Comparison of ENCODE assay signal across 1 cellular context in the genomic region with DNA sequence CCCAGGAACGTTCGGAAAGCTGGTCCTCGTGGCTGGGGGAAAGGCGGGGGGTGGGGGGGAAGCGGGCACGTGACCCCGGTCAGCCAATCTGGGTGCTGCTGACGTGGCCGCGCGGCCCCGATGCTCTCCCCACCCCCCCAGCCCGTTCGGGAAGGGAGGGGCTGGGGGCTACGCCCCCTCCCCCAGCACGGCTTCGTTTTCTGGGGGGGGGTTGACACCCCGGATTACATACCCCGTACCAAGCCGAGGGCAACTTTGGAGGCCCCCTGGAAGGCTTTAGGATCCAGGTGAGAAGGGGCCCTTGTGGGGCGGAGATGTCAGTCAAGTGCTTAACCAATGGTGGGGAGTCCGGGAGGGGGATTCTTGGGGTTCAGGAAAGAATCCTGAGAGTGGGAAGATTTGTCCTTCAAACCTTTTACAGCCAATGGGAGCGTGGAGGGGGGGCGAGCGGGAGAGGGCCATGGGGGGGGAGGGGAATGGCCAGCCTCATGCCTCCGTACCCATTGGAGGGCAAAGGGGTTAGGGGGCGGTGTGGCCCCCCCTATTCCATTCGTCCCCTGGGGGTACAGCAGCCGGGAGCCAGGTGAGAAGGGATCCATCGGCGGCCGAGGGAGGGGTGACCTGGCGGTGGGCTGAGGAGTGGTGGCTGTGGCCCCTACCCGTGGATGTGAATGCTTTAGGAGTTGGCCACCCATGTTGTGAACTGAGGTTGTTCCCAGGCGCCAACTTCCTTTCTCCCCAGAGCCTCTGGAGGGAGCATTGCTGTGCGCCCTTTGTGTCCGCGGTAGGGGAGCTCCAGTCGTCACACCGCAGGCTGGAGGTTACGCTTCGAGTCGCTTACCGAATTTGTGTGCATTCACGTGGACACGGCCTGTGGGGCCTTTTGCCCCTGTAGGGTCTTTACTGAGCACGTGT.
A peak's percentile ranks its signal among the peaks of the same experiment; 100 is the strongest.
TF ChIP-seq lines count a peak whose summit lies in the region.

No MANE protein-coding gene starts in this region.

TF ChIP-seq in HepG2, 621 proteins besides CTCF, POLR2A, EP300 and RAD21 (continued from another document and continues in another):
- TF ChIP-seq, protein P1, sequence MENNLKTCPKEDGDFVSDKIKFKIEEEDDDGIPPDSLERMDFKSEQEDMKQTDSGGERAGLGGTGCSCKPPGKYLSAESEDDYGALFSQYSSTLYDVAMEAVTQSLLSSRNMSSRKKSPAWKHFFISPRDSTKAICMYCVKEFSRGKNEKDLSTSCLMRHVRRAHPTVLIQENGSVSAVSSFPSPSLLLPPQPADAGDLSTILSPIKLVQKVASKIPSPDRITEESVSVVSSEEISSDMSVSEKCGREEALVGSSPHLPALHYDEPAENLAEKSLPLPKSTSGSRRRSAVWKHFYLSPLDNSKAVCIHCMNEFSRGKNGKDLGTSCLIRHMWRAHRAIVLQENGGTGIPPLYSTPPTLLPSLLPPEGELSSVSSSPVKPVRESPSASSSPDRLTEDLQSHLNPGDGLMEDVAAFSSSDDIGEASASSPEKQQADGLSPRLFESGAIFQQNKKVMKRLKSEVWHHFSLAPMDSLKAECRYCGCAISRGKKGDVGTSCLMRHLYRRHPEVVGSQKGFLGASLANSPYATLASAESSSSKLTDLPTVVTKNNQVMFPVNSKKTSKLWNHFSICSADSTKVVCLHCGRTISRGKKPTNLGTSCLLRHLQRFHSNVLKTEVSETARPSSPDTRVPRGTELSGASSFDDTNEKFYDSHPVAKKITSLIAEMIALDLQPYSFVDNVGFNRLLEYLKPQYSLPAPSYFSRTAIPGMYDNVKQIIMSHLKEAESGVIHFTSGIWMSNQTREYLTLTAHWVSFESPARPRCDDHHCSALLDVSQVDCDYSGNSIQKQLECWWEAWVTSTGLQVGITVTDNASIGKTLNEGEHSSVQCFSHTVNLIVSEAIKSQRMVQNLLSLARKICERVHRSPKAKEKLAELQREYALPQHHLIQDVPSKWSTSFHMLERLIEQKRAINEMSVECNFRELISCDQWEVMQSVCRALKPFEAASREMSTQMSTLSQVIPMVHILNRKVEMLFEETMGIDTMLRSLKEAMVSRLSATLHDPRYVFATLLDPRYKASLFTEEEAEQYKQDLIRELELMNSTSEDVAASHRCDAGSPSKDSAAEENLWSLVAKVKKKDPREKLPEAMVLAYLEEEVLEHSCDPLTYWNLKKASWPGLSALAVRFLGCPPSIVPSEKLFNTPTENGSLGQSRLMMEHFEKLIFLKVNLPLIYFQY (CRISPR knock-in tag; IDR thresholded peaks at IDR 0.05; ENCODE audit: borderline replicate concordance) = peak; percentile 54; the same call in 1 of the 2 replicates
- no peak for TF ChIP-seq ZNF33B (CRISPR knock-in tag; IDR thresholded peaks at IDR 0.05)
- no peak for TF ChIP-seq SRF (IDR thresholded peaks at IDR 0.05; ENCODE audit: low read depth, low read length)
- peak; percentile 91; the same call in 1 of the 2 replicates for TF ChIP-seq ZNF577 (CRISPR knock-in tag; IDR thresholded peaks at IDR 0.05; ENCODE audit: borderline replicate concordance, low read depth)
- TF ChIP-seq MED13 (CRISPR knock-in tag; IDR thresholded peaks at IDR 0.05) = no peak
- no peak for TF ChIP-seq REXO4 (CRISPR knock-in tag; IDR thresholded peaks at IDR 0.05; ENCODE audit: borderline replicate concordance)
- no peak for TF ChIP-seq ATAD3A (CRISPR knock-in tag; IDR thresholded peaks at IDR 0.05)
- no peak for TF ChIP-seq ONECUT2 (CRISPR knock-in tag; IDR thresholded peaks at IDR 0.05)
- TF ChIP-seq ZNF713 (CRISPR knock-in tag; IDR thresholded peaks at IDR 0.05) = 0 out of 2 replicates have a peak, but pooled peaks have one; percentile 71
- TF ChIP-seq ZFY (CRISPR knock-in tag; IDR thresholded peaks at IDR 0.05) = no peak; the same call in 1 of the 2 replicates
- no peak for TF ChIP-seq NBN (conservative IDR thresholded peaks at IDR 0.05)
- TF ChIP-seq TP53 (CRISPR knock-in tag; conservative IDR thresholded peaks at IDR 0.05) = 0 out of 2 replicates have a peak, but pooled peaks have one; percentile 76
- TF ChIP-seq REL (CRISPR knock-in tag; conservative IDR thresholded peaks at IDR 0.05) = no peak; the same call in 1 of the 2 replicates
- TF ChIP-seq, protein P2, sequence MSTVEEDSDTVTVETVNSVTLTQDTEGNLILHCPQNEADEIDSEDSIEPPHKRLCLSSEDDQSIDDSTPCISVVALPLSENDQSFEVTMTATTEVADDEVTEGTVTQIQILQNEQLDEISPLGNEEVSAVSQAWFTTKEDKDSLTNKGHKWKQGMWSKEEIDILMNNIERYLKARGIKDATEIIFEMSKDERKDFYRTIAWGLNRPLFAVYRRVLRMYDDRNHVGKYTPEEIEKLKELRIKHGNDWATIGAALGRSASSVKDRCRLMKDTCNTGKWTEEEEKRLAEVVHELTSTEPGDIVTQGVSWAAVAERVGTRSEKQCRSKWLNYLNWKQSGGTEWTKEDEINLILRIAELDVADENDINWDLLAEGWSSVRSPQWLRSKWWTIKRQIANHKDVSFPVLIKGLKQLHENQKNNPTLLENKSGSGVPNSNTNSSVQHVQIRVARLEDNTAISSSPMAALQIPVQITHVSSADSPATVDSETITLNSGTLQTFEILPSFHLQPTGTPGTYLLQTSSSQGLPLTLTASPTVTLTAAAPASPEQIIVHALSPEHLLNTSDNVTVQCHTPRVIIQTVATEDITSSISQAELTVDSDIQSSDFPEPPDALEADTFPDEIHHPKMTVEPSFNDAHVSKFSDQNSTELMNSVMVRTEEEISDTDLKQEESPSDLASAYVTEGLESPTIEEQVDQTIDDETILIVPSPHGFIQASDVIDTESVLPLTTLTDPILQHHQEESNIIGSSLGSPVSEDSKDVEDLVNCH (CRISPR knock-in tag; IDR thresholded peaks at IDR 0.05) = 0 out of 2 replicates have a peak, but pooled peaks have one; percentile 33
- peak; percentile 48; the same call in 1 of the 2 replicates for TF ChIP-seq ZNF547 (CRISPR knock-in tag; IDR thresholded peaks at IDR 0.05)
- TF ChIP-seq ZNF136 (CRISPR knock-in tag; IDR thresholded peaks at IDR 0.05; ENCODE audit: low read depth) = peak; percentile 31; the same call in 1 of the 2 replicates
- no peak for TF ChIP-seq HCFC1 (IDR thresholded peaks at IDR 0.05; ENCODE audit: low read depth, low read length)
- TF ChIP-seq FOXA1 (IDR thresholded peaks at IDR 0.05) = no peak
- no peak for TF ChIP-seq FOXA1 (CRISPR knock-in tag; IDR thresholded peaks at IDR 0.05)
- TF ChIP-seq, protein P3, sequence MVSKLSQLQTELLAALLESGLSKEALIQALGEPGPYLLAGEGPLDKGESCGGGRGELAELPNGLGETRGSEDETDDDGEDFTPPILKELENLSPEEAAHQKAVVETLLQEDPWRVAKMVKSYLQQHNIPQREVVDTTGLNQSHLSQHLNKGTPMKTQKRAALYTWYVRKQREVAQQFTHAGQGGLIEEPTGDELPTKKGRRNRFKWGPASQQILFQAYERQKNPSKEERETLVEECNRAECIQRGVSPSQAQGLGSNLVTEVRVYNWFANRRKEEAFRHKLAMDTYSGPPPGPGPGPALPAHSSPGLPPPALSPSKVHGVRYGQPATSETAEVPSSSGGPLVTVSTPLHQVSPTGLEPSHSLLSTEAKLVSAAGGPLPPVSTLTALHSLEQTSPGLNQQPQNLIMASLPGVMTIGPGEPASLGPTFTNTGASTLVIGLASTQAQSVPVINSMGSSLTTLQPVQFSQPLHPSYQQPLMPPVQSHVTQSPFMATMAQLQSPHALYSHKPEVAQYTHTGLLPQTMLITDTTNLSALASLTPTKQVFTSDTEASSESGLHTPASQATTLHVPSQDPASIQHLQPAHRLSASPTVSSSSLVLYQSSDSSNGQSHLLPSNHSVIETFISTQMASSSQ (IDR thresholded peaks at IDR 0.05; ENCODE audit: low read depth) = no peak; the same call in 1 of the 2 replicates
- TF ChIP-seq, protein P3 (CRISPR knock-in tag; IDR thresholded peaks at IDR 0.05; ENCODE audit: borderline replicate concordance) = peak; percentile 47; the same call in 1 of the 2 replicates
- TF ChIP-seq, protein P4, sequence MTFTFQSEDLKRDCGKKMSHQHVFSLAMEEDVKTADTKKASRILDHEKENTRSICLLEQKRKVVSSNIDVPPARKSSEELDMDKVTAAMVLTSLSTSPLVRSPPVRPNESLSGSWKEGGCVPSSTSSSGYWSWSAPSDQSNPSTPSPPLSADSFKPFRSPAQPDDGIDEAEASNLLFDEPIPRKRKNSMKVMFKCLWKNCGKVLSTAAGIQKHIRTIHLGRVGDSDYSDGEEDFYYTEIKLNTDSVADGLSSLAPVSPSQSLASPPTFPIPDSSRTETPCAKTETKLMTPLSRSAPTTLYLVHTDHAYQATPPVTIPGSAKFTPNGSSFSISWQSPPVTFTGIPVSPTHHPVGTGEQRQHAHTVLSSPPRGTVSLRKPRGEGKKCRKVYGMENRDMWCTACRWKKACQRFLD (CRISPR knock-in tag; IDR thresholded peaks at IDR 0.05; ENCODE audit: borderline replicate concordance) = 0 out of 2 replicates have a peak, but pooled peaks have one; percentile 32
- TF ChIP-seq CREM (IDR thresholded peaks at IDR 0.05) = peak; percentile 68
- no peak for TF ChIP-seq CREM (CRISPR knock-in tag; IDR thresholded peaks at IDR 0.05)
- TF ChIP-seq ZNF3 (CRISPR knock-in tag; IDR thresholded peaks at IDR 0.05) = peak; percentile 68; the same call in 1 of the 2 replicates
- no peak for TF ChIP-seq SIX1 (CRISPR knock-in tag; IDR thresholded peaks at IDR 0.05; ENCODE audit: borderline replicate concordance)
- no peak for TF ChIP-seq RFX3 (CRISPR knock-in tag; IDR thresholded peaks at IDR 0.05)
- TF ChIP-seq, protein P5, sequence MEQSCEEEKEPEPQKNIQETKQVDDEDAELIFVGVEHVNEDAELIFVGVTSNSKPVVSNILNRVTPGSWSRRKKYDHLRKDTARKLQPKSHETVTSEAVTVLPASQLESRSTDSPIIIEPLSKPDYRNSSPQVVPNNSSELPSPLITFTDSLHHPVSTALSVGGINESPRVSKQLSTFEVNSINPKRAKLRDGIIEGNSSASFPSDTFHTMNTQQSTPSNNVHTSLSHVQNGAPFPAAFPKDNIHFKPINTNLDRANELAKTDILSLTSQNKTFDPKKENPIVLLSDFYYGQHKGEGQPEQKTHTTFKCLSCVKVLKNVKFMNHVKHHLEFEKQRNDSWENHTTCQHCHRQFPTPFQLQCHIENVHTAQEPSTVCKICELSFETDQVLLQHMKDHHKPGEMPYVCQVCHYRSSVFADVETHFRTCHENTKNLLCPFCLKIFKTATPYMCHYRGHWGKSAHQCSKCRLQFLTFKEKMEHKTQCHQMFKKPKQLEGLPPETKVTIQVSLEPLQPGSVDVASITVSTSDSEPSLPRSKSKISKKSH (CRISPR knock-in tag; IDR thresholded peaks at IDR 0.05; ENCODE audit: borderline replicate concordance) = peak; percentile 79
- TF ChIP-seq, protein P6, sequence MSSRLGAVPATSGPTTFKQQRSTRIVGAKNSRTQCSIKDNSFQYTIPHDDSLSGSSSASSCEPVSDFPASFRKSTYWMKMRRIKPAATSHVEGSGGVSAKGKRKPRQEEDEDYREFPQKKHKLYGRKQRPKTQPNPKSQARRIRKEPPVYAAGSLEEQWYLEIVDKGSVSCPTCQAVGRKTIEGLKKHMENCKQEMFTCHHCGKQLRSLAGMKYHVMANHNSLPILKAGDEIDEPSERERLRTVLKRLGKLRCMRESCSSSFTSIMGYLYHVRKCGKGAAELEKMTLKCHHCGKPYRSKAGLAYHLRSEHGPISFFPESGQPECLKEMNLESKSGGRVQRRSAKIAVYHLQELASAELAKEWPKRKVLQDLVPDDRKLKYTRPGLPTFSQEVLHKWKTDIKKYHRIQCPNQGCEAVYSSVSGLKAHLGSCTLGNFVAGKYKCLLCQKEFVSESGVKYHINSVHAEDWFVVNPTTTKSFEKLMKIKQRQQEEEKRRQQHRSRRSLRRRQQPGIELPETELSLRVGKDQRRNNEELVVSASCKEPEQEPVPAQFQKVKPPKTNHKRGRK (CRISPR knock-in tag; IDR thresholded peaks at IDR 0.05) = no peak
- TF ChIP-seq ETV6 (CRISPR knock-in tag; conservative IDR thresholded peaks at IDR 0.05) = no peak
- TF ChIP-seq ZNF263 (CRISPR knock-in tag; IDR thresholded peaks at IDR 0.05) = peak; percentile 75
- TF ChIP-seq SKI (IDR thresholded peaks at IDR 0.05; ENCODE audit: partially characterized antibody) = no peak
- TF ChIP-seq ZMAT3 (CRISPR knock-in tag; conservative IDR thresholded peaks at IDR 0.05) = no peak; the same call in 1 of the 2 replicates
- TF ChIP-seq ZFP41 (CRISPR knock-in tag; IDR thresholded peaks at IDR 0.05; ENCODE audit: borderline replicate concordance) = no peak
- peak; percentile 84; the same call in 1 of the 2 replicates for TF ChIP-seq ZNF484 (CRISPR knock-in tag; IDR thresholded peaks at IDR 0.05; ENCODE audit: borderline replicate concordance, low read depth)
- no peak for TF ChIP-seq AHR (CRISPR knock-in tag; IDR thresholded peaks at IDR 0.05)
- no peak for TF ChIP-seq ZNF383 (CRISPR knock-in tag; IDR thresholded peaks at IDR 0.05; ENCODE audit: borderline replicate concordance)
- no peak for TF ChIP-seq ZNF616 (CRISPR knock-in tag; IDR thresholded peaks at IDR 0.05; ENCODE audit: low read depth)
- no peak; the same call in 1 of the 2 replicates for TF ChIP-seq RFXANK (CRISPR knock-in tag; IDR thresholded peaks at IDR 0.05)
- TF ChIP-seq SRSF1 (optimal IDR thresholded peaks at IDR 0.05; ENCODE audit: low read depth, low read length) = peak; percentile 100
- TF ChIP-seq ZSCAN21 (CRISPR knock-in tag; IDR thresholded peaks at IDR 0.05; ENCODE audit: borderline replicate concordance) = peak; percentile 58
- peak; percentile 96 for TF ChIP-seq ZC3H4 (CRISPR knock-in tag; IDR thresholded peaks at IDR 0.05; ENCODE audit: borderline replicate concordance)
- no peak for TF ChIP-seq AKAP8 (CRISPR knock-in tag; IDR thresholded peaks at IDR 0.05)
- no peak; the same call in 1 of the 2 replicates for TF ChIP-seq ZNF747 (CRISPR knock-in tag; IDR thresholded peaks at IDR 0.05; ENCODE audit: borderline replicate concordance)
- TF ChIP-seq POGZ (CRISPR knock-in tag; IDR thresholded peaks at IDR 0.05) = no peak
- no peak for TF ChIP-seq SOX13 (IDR thresholded peaks at IDR 0.05)
- TF ChIP-seq SOX13 (CRISPR knock-in tag; conservative IDR thresholded peaks at IDR 0.05 in 1 of 2, IDR thresholded peaks at IDR 0.05 in 1 of 2) = no peak; a peak in 1 of 4 replicates
- no peak for TF ChIP-seq NR1H2 (CRISPR knock-in tag; IDR thresholded peaks at IDR 0.05; ENCODE audit: borderline replicate concordance, low read depth)
- TF ChIP-seq ZZZ3 (CRISPR knock-in tag; IDR thresholded peaks at IDR 0.05; ENCODE audit: borderline replicate concordance) = 0 out of 2 replicates have a peak, but pooled peaks have one; percentile 74
